1 cellular context compared by ENCODE assay signal in the genomic region with DNA sequence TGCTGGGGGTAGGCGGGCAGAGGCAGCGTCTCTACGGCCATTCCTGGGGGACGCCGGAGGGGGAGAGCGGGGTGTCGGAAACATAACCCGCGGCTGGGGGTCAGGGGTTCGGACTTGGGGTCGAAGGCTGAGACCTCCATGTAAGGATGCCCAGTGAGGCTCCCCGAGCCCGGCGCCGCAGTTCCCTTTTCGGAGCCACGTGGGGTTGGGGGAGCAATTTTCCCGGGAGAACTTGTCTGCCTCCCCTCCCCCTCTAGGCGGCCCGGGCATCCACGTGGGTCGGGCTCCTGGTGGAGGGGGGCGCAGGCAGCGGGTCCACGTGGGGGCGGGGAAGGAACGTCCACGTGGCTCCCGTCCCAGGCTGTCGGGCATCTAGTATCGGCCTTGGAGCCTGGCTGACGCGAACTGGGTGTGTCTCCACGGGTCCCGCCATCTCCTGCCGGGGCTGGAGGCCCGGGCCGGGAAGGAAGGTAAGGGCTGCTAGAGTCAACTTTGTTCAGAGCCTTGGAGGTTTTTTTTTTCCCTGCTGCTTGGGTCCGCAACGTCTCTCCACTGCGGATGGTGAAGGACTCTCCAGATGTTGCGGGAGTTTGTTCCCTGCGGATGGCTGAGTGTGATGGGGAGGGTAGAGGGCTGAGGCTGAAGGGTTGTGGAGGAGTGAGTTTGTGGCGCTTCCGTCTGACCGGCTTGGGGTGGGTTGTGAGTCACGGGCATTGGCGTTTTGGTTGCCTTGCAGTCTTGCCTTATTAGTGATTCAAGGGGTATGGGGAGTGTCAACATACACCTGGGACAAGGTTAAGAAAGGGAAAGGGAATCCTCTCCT.
A peak's percentile ranks its signal among the peaks of the same experiment; 100 is the strongest.
TF ChIP-seq lines count a peak whose summit lies in the region.

No MANE protein-coding gene starts in this region.

TF ChIP-seq in H1, 55 proteins besides CTCF, POLR2A, EP300 and RAD21:
- no peak for TF ChIP-seq SP2 (IDR thresholded peaks at IDR 0.05; ENCODE audit: low read length)
- TF ChIP-seq CTBP2 (IDR thresholded peaks at IDR 0.05; ENCODE audit: borderline replicate concordance, insufficient read depth, insufficient read length, low read length) = no peak
- peak; percentile 34; the same call in 1 of the 2 replicates for TF ChIP-seq PHF8 (conservative IDR thresholded peaks at IDR 0.05; ENCODE audit: low read depth, low read length)
- TF ChIP-seq SIRT6 (IDR thresholded peaks at IDR 0.05; ENCODE audit: low read length) = no peak
- TF ChIP-seq, protein P1, sequence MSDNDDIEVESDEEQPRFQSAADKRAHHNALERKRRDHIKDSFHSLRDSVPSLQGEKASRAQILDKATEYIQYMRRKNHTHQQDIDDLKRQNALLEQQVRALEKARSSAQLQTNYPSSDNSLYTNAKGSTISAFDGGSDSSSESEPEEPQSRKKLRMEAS (IDR thresholded peaks at IDR 0.05) = peak; percentile 97
- no peak for TF ChIP-seq JUND (IDR thresholded peaks at IDR 0.05; ENCODE audit: low read length)
- no peak for TF ChIP-seq GABPA (IDR thresholded peaks at IDR 0.05; ENCODE audit: borderline replicate concordance, insufficient read depth, low read length)
- no peak for TF ChIP-seq CEBPB (IDR thresholded peaks at IDR 0.05; ENCODE audit: low read depth, low read length)
- no peak for TF ChIP-seq RXRA (IDR thresholded peaks at IDR 0.05; ENCODE audit: insufficient read depth, low read depth, low read length)
- no peak for TF ChIP-seq GTF2F1 (IDR thresholded peaks at IDR 0.05; ENCODE audit: borderline replicate concordance, low read depth, low read length)
- no peak for TF ChIP-seq KDM4A (IDR thresholded peaks at IDR 0.05; ENCODE audit: low read depth, low read length, severe bottlenecking)
- TF ChIP-seq CHD1 (IDR thresholded peaks at IDR 0.05; ENCODE audit: low read depth, low read length) = no peak
- TF ChIP-seq TAF7 (optimal IDR thresholded peaks at IDR 0.05; ENCODE audit: borderline replicate concordance, low read depth, low read length) = no peak
- TF ChIP-seq YY1 (IDR thresholded peaks at IDR 0.05; ENCODE audit: low read depth, low read length) = no peak
- no peak for TF ChIP-seq RFX5 (IDR thresholded peaks at IDR 0.05; ENCODE audit: borderline replicate concordance, low read depth, low read length)
- TF ChIP-seq SP1 (IDR thresholded peaks at IDR 0.05; ENCODE audit: low read depth, low read length) = no peak
- TF ChIP-seq SAP30 (IDR thresholded peaks at IDR 0.05; ENCODE audit: insufficient read depth, insufficient replicate concordance, low read length) = peak; percentile 89
- no peak for TF ChIP-seq CBX8 (IDR thresholded peaks at IDR 0.05; ENCODE audit: borderline replicate concordance, low read depth, low read length)
- TF ChIP-seq HDAC2 (IDR thresholded peaks at IDR 0.05; ENCODE audit: borderline replicate concordance in 1 of 2, low read depth in 2 of 2, low read length in 2 of 2) = 0 out of 4 replicates have a peak, but pooled peaks have one; percentile 32 to 44
- TF ChIP-seq BCL11A (IDR thresholded peaks at IDR 0.05; ENCODE audit: low read depth in 2 of 2, low read length in 2 of 2) = no peak
- TF ChIP-seq, protein P2, sequence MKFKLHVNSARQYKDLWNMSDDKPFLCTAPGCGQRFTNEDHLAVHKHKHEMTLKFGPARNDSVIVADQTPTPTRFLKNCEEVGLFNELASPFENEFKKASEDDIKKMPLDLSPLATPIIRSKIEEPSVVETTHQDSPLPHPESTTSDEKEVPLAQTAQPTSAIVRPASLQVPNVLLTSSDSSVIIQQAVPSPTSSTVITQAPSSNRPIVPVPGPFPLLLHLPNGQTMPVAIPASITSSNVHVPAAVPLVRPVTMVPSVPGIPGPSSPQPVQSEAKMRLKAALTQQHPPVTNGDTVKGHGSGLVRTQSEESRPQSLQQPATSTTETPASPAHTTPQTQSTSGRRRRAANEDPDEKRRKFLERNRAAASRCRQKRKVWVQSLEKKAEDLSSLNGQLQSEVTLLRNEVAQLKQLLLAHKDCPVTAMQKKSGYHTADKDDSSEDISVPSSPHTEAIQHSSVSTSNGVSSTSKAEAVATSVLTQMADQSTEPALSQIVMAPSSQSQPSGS (IDR thresholded peaks at IDR 0.05; ENCODE audit: low read length) = no peak
- TF ChIP-seq POU5F1 (IDR thresholded peaks at IDR 0.05; ENCODE audit: low read depth, low read length) = no peak
- TF ChIP-seq SP4 (IDR thresholded peaks at IDR 0.05; ENCODE audit: low read length) = 0 out of 2 replicates have a peak, but pooled peaks have one; percentile 4
- TF ChIP-seq, protein P3, sequence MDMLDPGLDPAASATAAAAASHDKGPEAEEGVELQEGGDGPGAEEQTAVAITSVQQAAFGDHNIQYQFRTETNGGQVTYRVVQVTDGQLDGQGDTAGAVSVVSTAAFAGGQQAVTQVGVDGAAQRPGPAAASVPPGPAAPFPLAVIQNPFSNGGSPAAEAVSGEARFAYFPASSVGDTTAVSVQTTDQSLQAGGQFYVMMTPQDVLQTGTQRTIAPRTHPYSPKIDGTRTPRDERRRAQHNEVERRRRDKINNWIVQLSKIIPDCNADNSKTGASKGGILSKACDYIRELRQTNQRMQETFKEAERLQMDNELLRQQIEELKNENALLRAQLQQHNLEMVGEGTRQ (IDR thresholded peaks at IDR 0.05; ENCODE audit: low read length) = peak; percentile 52; the same call in 1 of the 2 replicates
- 0 out of 4 replicates have a peak, but pooled peaks have one; percentile 34 to 46 for TF ChIP-seq SIN3A (conservative IDR thresholded peaks at IDR 0.05 in 1 of 2, IDR thresholded peaks at IDR 0.05 in 1 of 2; ENCODE audit: low read depth in 1 of 2, low read length in 2 of 2)
- TF ChIP-seq ZNF274 (IDR thresholded peaks at IDR 0.05; ENCODE audit: borderline replicate concordance, extremely low read depth, low read length) = no peak
- peak; percentile 26; the same call in 1 of the 2 replicates for TF ChIP-seq POLR2AphosphoS5 (IDR thresholded peaks at IDR 0.05; ENCODE audit: low read depth, low read length)
- no peak for TF ChIP-seq NRF1 (IDR thresholded peaks at IDR 0.05; ENCODE audit: low read depth, low read length)
- no peak for TF ChIP-seq RBBP5 (IDR thresholded peaks at IDR 0.05; ENCODE audit: borderline replicate concordance, low read depth, low read length)
- TF ChIP-seq CHD2 (IDR thresholded peaks at IDR 0.05; ENCODE audit: low read length) = no peak
- no peak for TF ChIP-seq EGR1 (IDR thresholded peaks at IDR 0.05; ENCODE audit: borderline replicate concordance, low read depth, low read length)
- no peak for TF ChIP-seq TCF12 (IDR thresholded peaks at IDR 0.05; ENCODE audit: low read depth, low read length)
